Comparison of ENCODE assay signal across 24 cellular contexts in genomic region chr7:43249808-43250145, GRCh38.
DNase-seq lines count a peak whose midpoint lies in the region; ATAC-seq and TF ChIP-seq lines count a peak whose summit lies in the region.
"Had no signal": no experiment of that assay in that cellular context is flagged by ENCODE, and none has a peak within 500 bp of the region (broad histone marks: within the 10 kb centered on the region; RNA-seq: fewer than 3 reads in every experiment).

No MANE protein-coding gene starts in this region.

- TF ChIP-seq POLR2A in HCT116 (IDR thresholded peaks at IDR 0.05; ENCODE audit: borderline replicate concordance, extremely low read depth, insufficient read depth, insufficient read length) (no peak), thyroid gland (IDR thresholded peaks at IDR 0.05) (no peak)

- TF ChIP-seq RAD21 in HCT116 (IDR thresholded peaks at IDR 0.05; ENCODE audit: low read depth): no peak

- ATAC-seq in HCT116: no peak
- ATAC-seq: naive thymus-derived CD4-positive, alpha-beta T cell; Right ventricle myocardium inferior; stimulated activated naive B cell treated with anti-CD40 and anti-IgM and Interleukin-4, amounts not matched to agents 10 μg/mL and 1 μg/mL and 100 μg/mL, for 72 hours had no signal

- H3K27me3 ChIP-seq in HCT116 (ENCODE audit: insufficient read depth, low read length): no peaks in the 10 kb centered on the region
- H3K27me3 ChIP-seq in thyroid gland: no peaks in the 10 kb centered on the region
- no peaks in the 10 kb centered on the region for H3K27me3 ChIP-seq in Karpas-422 (ENCODE audit: low read length)
- H3K27me3 ChIP-seq: upper lobe of left lung had no signal

- peak overlapping the region; percentile 62 for H3K9ac ChIP-seq in HCT116 (ENCODE audit: low read length)
- H3K9ac ChIP-seq in Karpas-422 (ENCODE audit: low read length): no peak overlapping the region

- intact Hi-C loops in HCT116 (cut with micrococcal nuclease) (no loop called here), thyroid gland (cut with DNase I) (loop anchor here (5.0 kb wide), 1 partner anchor 117 kb away; no protein-coding TSS in a partner anchor)

- no peaks in the 10 kb centered on the region for H4K20me1 ChIP-seq in HCT116 (ENCODE audit: insufficient read depth)
- no peaks in the 10 kb centered on the region for H4K20me1 ChIP-seq in Karpas-422 (ENCODE audit: insufficient read depth, low read depth, low read length)

- H3K27ac Mint-ChIP-seq in osteocyte (ENCODE audit: unreplicated experiment): no peak overlapping the region
- H3K27ac Mint-ChIP-seq: activated naive CD8-positive, alpha-beta T cell treated with anti-CD3 and anti-CD28 coated beads for 36 hours; activated T-helper 1 cell treated with anti-CD3 and anti-CD28 coated beads, Interleukin-12 subunit alpha, Interleukin-12 subunit beta, Interleukin-2, Interleukin-4 antibody, amounts not matched to agents 30 ng/mL and 10 ng/mL and 1 ng/mL, durations not matched to agents 14 hours and 24 hours and 36 hours; naive thymus-derived CD4-positive, alpha-beta T cell; stimulated activated naive B cell treated with anti-CD40 and anti-IgM and Interleukin-4, amounts not matched to agents 10 μg/mL and 1 μg/mL and 100 μg/mL, for 72 hours had no signal

- peaks cover 21% of the 10 kb centered on the region for H3K27me3 Mint-ChIP-seq in osteocyte (ENCODE audit: unreplicated experiment)

- TF ChIP-seq CTCF in HCT116 (IDR thresholded peaks at IDR 0.05 in 2 of 3, conservative IDR thresholded peaks at IDR 0.05 in 1 of 3; ENCODE audit: borderline replicate concordance in 1 of 3, insufficient read depth in 1 of 3, low read depth in 2 of 3, low read length in 2 of 3) (no peak), foreskin fibroblast (IDR thresholded peaks at IDR 0.05; ENCODE audit: low read depth, low read length) (no peak), thyroid gland (IDR thresholded peaks at IDR 0.05) (no peak), osteocyte (IDR thresholded peaks at IDR 0.05) (no peak)

- H3K4me1 Mint-ChIP-seq in osteocyte (ENCODE audit: unreplicated experiment): peaks cover 5% of the 10 kb centered on the region
- H3K4me1 Mint-ChIP-seq: activated naive CD8-positive, alpha-beta T cell treated with anti-CD3 and anti-CD28 coated beads for 36 hours; naive thymus-derived CD4-positive, alpha-beta T cell; stimulated activated naive B cell treated with anti-CD40 and anti-IgM and Interleukin-4, amounts not matched to agents 10 μg/mL and 1 μg/mL and 100 μg/mL, for 72 hours had no signal

- no peaks in the 10 kb centered on the region for H3K9me3 Mint-ChIP-seq in osteocyte (ENCODE audit: unreplicated experiment)
- H3K9me3 Mint-ChIP-seq: activated naive CD8-positive, alpha-beta T cell treated with anti-CD3 and anti-CD28 coated beads for 36 hours; activated T-helper 1 cell treated with anti-CD3 and anti-CD28 coated beads, Interleukin-12 subunit alpha, Interleukin-12 subunit beta, Interleukin-2, Interleukin-4 antibody, amounts not matched to agents 30 ng/mL and 10 ng/mL and 1 ng/mL, durations not matched to agents 14 hours and 24 hours and 36 hours; naive thymus-derived CD4-positive, alpha-beta T cell; stimulated activated naive B cell treated with anti-CD40 and anti-IgM and Interleukin-4, amounts not matched to agents 10 μg/mL and 1 μg/mL and 100 μg/mL, for 72 hours had no signal

- H3K4me3 ChIP-seq in HCT116 (replicated peaks in 1 of 2; ENCODE audit: low read depth in 1 of 2, low read length in 2 of 2) (peak overlapping the region; percentile 56 to 68), foreskin fibroblast (ENCODE audit: low read depth in 1 of 2, low read length in 2 of 2) (peak overlapping the region; percentile 46 to 57), thyroid gland (replicated peaks in 1 of 3) (no peak overlapping the region), Karpas-422 (ENCODE audit: low read length) (no peak overlapping the region)
- H3K4me3 ChIP-seq: coronary artery, HAP-1 had no signal

- no peak overlapping the region for H3K27ac ChIP-seq in HCT116 (ENCODE audit: low read depth, low read length)
- peak overlapping the region; percentile 92 for H3K27ac ChIP-seq in angular gyrus (ENCODE audit: low read depth, low read length)
- H3K27ac ChIP-seq in thyroid gland: peak overlapping the region in 2 of 3 donors; percentile 32 to 57
- no peak overlapping the region for H3K27ac ChIP-seq in Karpas-422 (ENCODE audit: low read length)
- H3K27ac ChIP-seq: coronary artery, upper lobe of left lung had no signal

- BruUV-seq in HCT116 (replicated peaks; lab: Mats Ljungman, UMichigan): TSS peak; percentile 59

- POLR2A ChIA-PET in HCT116 (lab: Charles Lee): no interaction called here

- H3K4me1 ChIP-seq in HCT116 (ENCODE audit: control insufficient read depth in 1 of 2, insufficient read depth in 2 of 2, low read length in 2 of 2) (peaks cover 11 to 21% of the 10 kb centered on the region in 2 experiments; a peak in 3 of 4 replicates), thyroid gland (peaks cover 16 to 32% of the 10 kb centered on the region in 2 donors), Karpas-422 (ENCODE audit: low read length) (no peaks in the 10 kb centered on the region)
- H3K4me1 ChIP-seq: HAP-1 had no signal

- no peaks in the 10 kb centered on the region for H3K36me3 ChIP-seq in HCT116 (ENCODE audit: control insufficient read depth in 1 of 2, insufficient read depth in 2 of 2, low read length in 2 of 2)
- no peaks in the 10 kb centered on the region for H3K36me3 ChIP-seq in thyroid gland
- H3K36me3 ChIP-seq in Karpas-422 (ENCODE audit: insufficient read depth, low read length): no peaks in the 10 kb centered on the region
- H3K36me3 ChIP-seq: HAP-1, upper lobe of left lung had no signal

- CTCF ChIA-PET in HCT116 (lab: Charles Lee): interaction anchor here (1.1 to 3.7 kb wide), 3 partner anchors 12 to 450 kb away, joined by 3 to 18 read pairs (median 3); no protein-coding TSS in a partner anchor

- H2AFZ ChIP-seq in HCT116 (ENCODE audit: low read depth, low read length, poor library complexity, severe bottlenecking) (peak overlapping the region; percentile 26), Karpas-422 (ENCODE audit: low read length) (no peak overlapping the region)

- H3K36me3 Mint-ChIP-seq in osteocyte (ENCODE audit: unreplicated experiment): no peaks in the 10 kb centered on the region
- H3K36me3 Mint-ChIP-seq: naive thymus-derived CD4-positive, alpha-beta T cell had no signal

- RAD21 ChIA-PET in HCT116 (lab: Charles Lee; ENCODE audit: low non-redundant PET in 1 of 2, low total read pairs in 2 of 2, uncharacterized antibody in 2 of 2, unreplicated experiment in 2 of 2): no interaction called here

- WGBS in thyroid gland, 2 donors: 46 to 62% methylated on average over 9 of the region's 9 CpGs

- H3K4me2 ChIP-seq in HCT116 (ENCODE audit: low read length) (peak overlapping the region; percentile 95), Karpas-422 (ENCODE audit: low read depth, low read length, poor library complexity, severe bottlenecking) (no peak overlapping the region)

- no peaks in the 10 kb centered on the region for H3K79me2 ChIP-seq in HCT116 (ENCODE audit: insufficient read depth, low read length)
- H3K79me2 ChIP-seq in Karpas-422 (ENCODE audit: low read length): no peaks in the 10 kb centered on the region

- no peaks in the 10 kb centered on the region for H3K9me3 ChIP-seq in HCT116 (ENCODE audit: control insufficient read depth in 1 of 2, insufficient read depth in 1 of 2, low read depth in 1 of 2, low read length in 2 of 2)
- no peaks in the 10 kb centered on the region for H3K9me3 ChIP-seq in thyroid gland
- H3K9me3 ChIP-seq in Karpas-422 (ENCODE audit: low read length): no peaks in the 10 kb centered on the region
- H3K9me3 ChIP-seq: HAP-1, upper lobe of left lung had no signal

- no peak for DNase-seq in HCT116 (ENCODE audit: low read depth, low spot score)
- peak; percentile 18 to 52 for DNase-seq in foreskin fibroblast
- peak in 1 of 2 donors; percentile 4 for DNase-seq in thyroid gland
- no peak for DNase-seq in Karpas-422
- DNase-seq in NCI-H2196 (lab: John Stamatoyannopoulos, UW; ENCODE audit: unreplicated experiment): no peak
- no peak for DNase-seq in osteocyte (ENCODE audit: extremely low spot score, unreplicated experiment)
- no peak for DNase-seq in SIG-M5 treated with dmso at 0.1 percent for 504 hours (lab: John Stamatoyannopoulos, UW; ENCODE audit: unreplicated experiment)
- DNase-seq: activated CD4-positive, alpha-beta T cell treated with anti-CD3 and anti-CD28 coated beads for 48 hours; activated naive CD8-positive, alpha-beta T cell treated with anti-CD3 and anti-CD28 coated beads for 36 hours; AML-193; DND-41; mesendoderm; naive thymus-derived CD4-positive, alpha-beta T cell; NCI-H1092; NCI-H2081 treated with DMSO at 0.1 percent for 48 hours; stimulated activated CD4-positive, alpha-beta T cell treated with anti-CD3 and anti-CD28 coated beads, Interleukin-2, amount 100 ng/mL, for 24 hours; stimulated activated naive B cell treated with anti-CD40 and anti-IgM and Interleukin-4, amounts not matched to agents 10 μg/mL and 1 μg/mL and 100 μg/mL, for 72 hours; SW 1271 had no signal

- H3K4me3 Mint-ChIP-seq in osteocyte (ENCODE audit: unreplicated experiment): no peak overlapping the region
- H3K4me3 Mint-ChIP-seq: activated naive CD8-positive, alpha-beta T cell treated with anti-CD3 and anti-CD28 coated beads for 36 hours; activated T-helper 1 cell treated with anti-CD3 and anti-CD28 coated beads, Interleukin-12 subunit alpha, Interleukin-12 subunit beta, Interleukin-2, Interleukin-4 antibody, amounts not matched to agents 30 ng/mL and 10 ng/mL and 1 ng/mL, durations not matched to agents 14 hours and 24 hours and 36 hours; naive thymus-derived CD4-positive, alpha-beta T cell; stimulated activated naive B cell treated with anti-CD40 and anti-IgM and Interleukin-4, amounts not matched to agents 10 μg/mL and 1 μg/mL and 100 μg/mL, for 72 hours had no signal

- H3K9me2 ChIP-seq in HCT116 (ENCODE audit: insufficient read depth): no peaks in the 10 kb centered on the region
- H3K9me2 ChIP-seq in Karpas-422 (replicated peaks; ENCODE audit: insufficient read depth, low read length): no peaks in the 10 kb centered on the region

TF ChIP-seq in HCT116, 20 proteins besides CTCF, POLR2A, EP300 and RAD21 (continues in another document):
- TF ChIP-seq, protein P1, sequence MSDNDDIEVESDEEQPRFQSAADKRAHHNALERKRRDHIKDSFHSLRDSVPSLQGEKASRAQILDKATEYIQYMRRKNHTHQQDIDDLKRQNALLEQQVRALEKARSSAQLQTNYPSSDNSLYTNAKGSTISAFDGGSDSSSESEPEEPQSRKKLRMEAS (IDR thresholded peaks at IDR 0.05): no peak
- TF ChIP-seq CEBPB (IDR thresholded peaks at IDR 0.05; ENCODE audit: low read depth) (no peak), ZFX (IDR thresholded peaks at IDR 0.05) (no peak)

Comparison
In these comparisons a context has a peak if more than half of its experiments do, and no peak if none do; other contexts are left out.
1. DNase-seq: peak in foreskin fibroblast (2 of 2); none in HCT116 (single experiment), Karpas-422 (single experiment), NCI-H2196 (single experiment), osteocyte (single experiment) and SIG-M5 treated with dmso at 0.1 percent for 504 hours (single experiment).
2. H3K27ac ChIP-seq: peak in angular gyrus (single experiment) and thyroid gland (2 of 3); none in HCT116 (single experiment) and Karpas-422 (single experiment).
3. H3K4me3 ChIP-seq: peak in HCT116 (2 of 2) and foreskin fibroblast (2 of 2); none in thyroid gland (0 of 3) and Karpas-422 (single experiment).